ENCODE assay signal across 40 cellular contexts in genomic region chr14:94853920-94854319, GRCh38.
"Had no signal": no experiment of that assay in that cellular context is flagged by ENCODE, and none has a peak within 500 bp of the region (broad histone marks: within the 10 kb centered on the region; RNA-seq: fewer than 3 reads in every experiment).

No MANE protein-coding gene starts in this region.

- ATAC-seq: activated naive CD4-positive, alpha-beta T cell treated with anti-CD3 and anti-CD28 coated beads, Interleukin-2, amount 50 U/mL, for 72 hours; activated naive CD8-positive, alpha-beta T cell treated with anti-CD3 and anti-CD28 coated beads, Interleukin-2, amount 50 U/mL, for 24 hours; activated T-cell treated with anti-CD3 and anti-CD28 coated beads, Interleukin-2, amount 50 U/mL, for 4 hours; activated T-cell treated with anti-CD3 and anti-CD28 coated beads, Interleukin-2, amount 50 U/mL, for 72 hours; activated T-helper 17 cell treated with anti-CD3 and anti-CD28 coated beads, Interleukin-2, amount 50 U/mL, for 72 hours; body of pancreas had no signal

- H3K27ac Mint-ChIP-seq: activated naive CD4-positive, alpha-beta T cell treated with anti-CD3 and anti-CD28 coated beads for 36 hours; activated naive CD4-positive, alpha-beta T cell treated with anti-CD3 and anti-CD28 coated beads, Interleukin-2, amount 10 ng/mL, durations not matched to agents 7 days and 5 days; activated naive CD4-positive, alpha-beta T cell treated with anti-CD3 and anti-CD28 coated beads, Interleukin-2, amount 50 U/mL, for 24 hours; activated naive CD4-positive, alpha-beta T cell treated with anti-CD3 and anti-CD28 coated beads, Interleukin-2, amount 50 U/mL, for 72 hours; activated naive CD8-positive, alpha-beta T cell; activated naive CD8-positive, alpha-beta T cell treated with anti-CD3 and anti-CD28 coated beads for 36 hours; activated naive CD8-positive, alpha-beta T cell treated with anti-CD3 and anti-CD28 coated beads, Interleukin-2, amount 10 ng/mL, durations not matched to agents 7 days and 5 days; activated naive CD8-positive, alpha-beta T cell treated with anti-CD3 and anti-CD28 coated beads, Interleukin-2, amount 50 U/mL, for 24 hours; activated T-cell treated with anti-CD3 and anti-CD28 coated beads, Interleukin-2, amount 50 U/mL, for 24 hours; activated T-cell treated with anti-CD3 and anti-CD28 coated beads, Interleukin-2, amount 50 U/mL, for 72 hours; activated T-helper 1 cell treated with anti-CD3 and anti-CD28 coated beads, Interleukin-12 subunit alpha, Interleukin-12 subunit beta, Interleukin-2, Interleukin-4 antibody, amounts not matched to agents 30 ng/mL and 10 ng/mL and 1 ng/mL, durations not matched to agents 14 hours and 24 hours and 36 hours; activated T-helper 17 cell treated with anti-CD3 and anti-CD28 coated beads, Interleukin-2, amount 50 U/mL, for 72 hours; activated T-helper 2 cell treated with anti-CD3 and anti-CD28 coated beads, Interferon-gamma antibody, Interleukin-2, Interleukin-4, amounts not matched to agents 10 μg/mL and 5 μg/mL and 100 μg/mL, durations not matched to agents 14 hours and 24 hours and 36 hours; brain had no signal

- DNase-seq: activated effector memory CD4-positive, alpha-beta T cell treated with anti-CD3 and anti-CD28 coated beads, Interleukin-2, amount 50 U/mL, for 16 hours; activated effector memory CD4-positive, alpha-beta T cell treated with Interleukin-2 at 50 U/mL for 16 hours; activated gamma-delta T cell; activated gamma-delta T cell treated with Interleukin-2 at 50 U/mL for 16 hours; activated naive CD4-positive, alpha-beta T cell; activated naive CD4-positive, alpha-beta T cell treated with anti-CD3 and anti-CD28 coated beads for 36 hours; activated naive CD4-positive, alpha-beta T cell treated with anti-CD3 and anti-CD28 coated beads, Interleukin-2, amount 10 ng/mL, durations not matched to agents 7 days and 5 days; activated naive CD4-positive, alpha-beta T cell treated with anti-CD3 and anti-CD28 coated beads, Interleukin-2, amount 50 U/mL, for 16 hours; activated naive CD4-positive, alpha-beta T cell treated with Interleukin-2 at 50 U/mL for 16 hours; activated naive CD8-positive, alpha-beta T cell treated with anti-CD3 and anti-CD28 coated beads for 36 hours; activated naive CD8-positive, alpha-beta T cell treated with anti-CD3 and anti-CD28 coated beads, Interleukin-2, amount 10 ng/mL, durations not matched to agents 7 days and 5 days; activated naive CD8-positive, alpha-beta T cell treated with anti-CD3 and anti-CD28 coated beads, Interleukin-2, amount 50 U/mL, for 24 hours; activated T-cell treated with anti-CD3 and anti-CD28 coated beads, Interleukin-2, amount 50 U/mL, for 24 hours; activated T-cell treated with anti-CD3 and anti-CD28 coated beads, Interleukin-2, amount 50 U/mL, for 4 hours; activated T-cell treated with anti-CD3 and anti-CD28 coated beads, Interleukin-2, amount 50 U/mL, for 48 hours; activated T-cell treated with anti-CD3 and anti-CD28 coated beads, Interleukin-2, amount 50 U/mL, for 72 hours; adrenal gland; amniotic stem cell; amygdala; anterior cingulate cortex; aorta; body of pancreas; brain microvascular endothelial cell; caudate nucleus; central memory CD4-positive, alpha-beta T cell; cerebellar nuclear complex had no signal

- H3K27ac ChIP-seq: adrenal gland, ascending aorta, body of pancreas, brain microvascular endothelial cell, breast epithelium, cardiac muscle cell had no signal

- H3K9me3 ChIP-seq: adrenal gland had no signal

- H3K27me3 ChIP-seq: adrenal gland, ascending aorta, body of pancreas, brain microvascular endothelial cell, breast epithelium, cardiac muscle cell had no signal

- FAIRE-seq: astrocyte, bronchial epithelial cell, colon had no signal

- H3K36me3 Mint-ChIP-seq: activated naive CD4-positive, alpha-beta T cell treated with anti-CD3 and anti-CD28 coated beads, Interleukin-2, amount 10 ng/mL, durations not matched to agents 7 days and 5 days; activated naive CD4-positive, alpha-beta T cell treated with anti-CD3 and anti-CD28 coated beads, Interleukin-2, amount 50 U/mL, for 24 hours; activated naive CD8-positive, alpha-beta T cell; activated naive CD8-positive, alpha-beta T cell treated with anti-CD3 and anti-CD28 coated beads for 36 hours; activated naive CD8-positive, alpha-beta T cell treated with anti-CD3 and anti-CD28 coated beads, Interleukin-2, amount 10 ng/mL, durations not matched to agents 7 days and 5 days; brain had no signal

- H3K4me1 ChIP-seq: adrenal gland, ascending aorta, body of pancreas, breast epithelium had no signal

- H3K4me1 Mint-ChIP-seq: activated naive CD4-positive, alpha-beta T cell treated with anti-CD3 and anti-CD28 coated beads, Interleukin-2, amount 10 ng/mL, durations not matched to agents 7 days and 5 days; activated naive CD4-positive, alpha-beta T cell treated with anti-CD3 and anti-CD28 coated beads, Interleukin-2, amount 50 U/mL, for 24 hours; activated naive CD8-positive, alpha-beta T cell treated with anti-CD3 and anti-CD28 coated beads for 36 hours; activated naive CD8-positive, alpha-beta T cell treated with anti-CD3 and anti-CD28 coated beads, Interleukin-2, amount 10 ng/mL, durations not matched to agents 7 days and 5 days; activated naive CD8-positive, alpha-beta T cell treated with anti-CD3 and anti-CD28 coated beads, Interleukin-2, amount 50 U/mL, for 24 hours; activated T-helper 17 cell treated with anti-CD3 and anti-CD28 coated beads, Interleukin-2, amount 50 U/mL, for 72 hours; brain; central memory CD8-positive, alpha-beta T cell had no signal

- H3K4me3 Mint-ChIP-seq: activated naive CD4-positive, alpha-beta T cell treated with anti-CD3 and anti-CD28 coated beads for 36 hours; activated naive CD4-positive, alpha-beta T cell treated with anti-CD3 and anti-CD28 coated beads, Interleukin-2, amount 10 ng/mL, durations not matched to agents 7 days and 5 days; activated naive CD4-positive, alpha-beta T cell treated with anti-CD3 and anti-CD28 coated beads, Interleukin-2, amount 50 U/mL, for 24 hours; activated naive CD8-positive, alpha-beta T cell; activated naive CD8-positive, alpha-beta T cell treated with anti-CD3 and anti-CD28 coated beads for 36 hours; activated naive CD8-positive, alpha-beta T cell treated with anti-CD3 and anti-CD28 coated beads, Interleukin-2, amount 10 ng/mL, durations not matched to agents 7 days and 5 days; activated naive CD8-positive, alpha-beta T cell treated with anti-CD3 and anti-CD28 coated beads, Interleukin-2, amount 50 U/mL, for 24 hours; activated T-cell treated with anti-CD3 and anti-CD28 coated beads, Interleukin-2, amount 50 U/mL, for 24 hours; activated T-cell treated with anti-CD3 and anti-CD28 coated beads, Interleukin-2, amount 50 U/mL, for 4 hours; activated T-cell treated with anti-CD3 and anti-CD28 coated beads, Interleukin-2, amount 50 U/mL, for 72 hours; activated T-helper 1 cell treated with anti-CD3 and anti-CD28 coated beads, Interleukin-12 subunit alpha, Interleukin-12 subunit beta, Interleukin-2, Interleukin-4 antibody, amounts not matched to agents 30 ng/mL and 10 ng/mL and 1 ng/mL, durations not matched to agents 14 hours and 24 hours and 36 hours; activated T-helper 17 cell treated with anti-CD3 and anti-CD28 coated beads, Interleukin-2, amount 50 U/mL, for 72 hours; brain; central memory CD8-positive, alpha-beta T cell had no signal

- H3K36me3 ChIP-seq: adrenal gland, ascending aorta, brain microvascular endothelial cell, breast epithelium, cardiac muscle cell had no signal

- H3K4me3 ChIP-seq: adrenal gland, ascending aorta, body of pancreas, breast epithelium, cardiac muscle cell had no signal

- H3K9me3 Mint-ChIP-seq: activated naive CD4-positive, alpha-beta T cell treated with anti-CD3 and anti-CD28 coated beads, Interleukin-2, amount 50 U/mL, for 24 hours; activated T-cell treated with anti-CD3 and anti-CD28 coated beads, Interleukin-2, amount 50 U/mL, for 72 hours; activated T-helper 2 cell treated with anti-CD3 and anti-CD28 coated beads, Interferon-gamma antibody, Interleukin-2, Interleukin-4, amounts not matched to agents 10 μg/mL and 5 μg/mL and 100 μg/mL, durations not matched to agents 14 hours and 24 hours and 36 hours; central memory CD8-positive, alpha-beta T cell had no signal
